In genomic region chr7:25308898-25309521, GRCh38 we compare ENCODE assay signal across 18 cellular contexts.
"Had no signal": no experiment of that assay in that cellular context is flagged by ENCODE, and none has a peak within 500 bp of the region (broad histone marks: within the 10 kb centered on the region; RNA-seq: fewer than 3 reads in every experiment).

No MANE protein-coding gene starts in this region.

- H3K4me3 ChIP-seq: gastrocnemius medialis, lung, thoracic aorta had no signal

- H3K27me3 ChIP-seq: gastrocnemius medialis had no signal

- H3K9ac ChIP-seq: parathyroid adenoma had no signal

- H3K4me1 Mint-ChIP-seq: stimulated activated naive B cell treated with anti-CD40 and anti-IgM and Interleukin-4, amounts not matched to agents 10 μg/mL and 1 μg/mL and 100 μg/mL, for 72 hours had no signal

- H3K9me3 ChIP-seq: gastrocnemius medialis, thoracic aorta had no signal

- H3K27ac Mint-ChIP-seq: effector memory CD8-positive, alpha-beta T cell; mesothelial cell of epicardium; stimulated activated naive B cell treated with anti-CD40 and anti-IgM and Interleukin-4, amounts not matched to agents 10 μg/mL and 1 μg/mL and 100 μg/mL, for 72 hours had no signal

- H3K4me3 Mint-ChIP-seq: effector memory CD8-positive, alpha-beta T cell; mesothelial cell of epicardium; stimulated activated naive B cell treated with anti-CD40 and anti-IgM and Interleukin-4, amounts not matched to agents 10 μg/mL and 1 μg/mL and 100 μg/mL, for 72 hours had no signal

- H3K36me3 ChIP-seq: gastrocnemius medialis, thoracic aorta had no signal

- H3K4me1 ChIP-seq: gastrocnemius medialis, parathyroid adenoma had no signal

- ATAC-seq: activated CD4-positive, CD25-positive, alpha-beta regulatory T cell treated with anti-CD3 and anti-CD28 coated beads, Interleukin-2, amount 50 U/mL, for 24 hours; effector memory CD8-positive, alpha-beta T cell; gastrocnemius medialis; left lobe of liver; sciatic nerve; stimulated activated naive B cell treated with anti-CD40 and anti-IgM and Interleukin-4, amounts not matched to agents 10 μg/mL and 1 μg/mL and 100 μg/mL, for 72 hours had no signal

- DNase-seq: activated CD8-positive, alpha-beta memory T cell treated with anti-CD3 and anti-CD28 coated beads for 24 hours; activated CD8-positive, alpha-beta memory T cell treated with anti-CD3 and anti-CD28 coated beads, Interleukin-2, amount 50 U/mL, for 48 hours; activated effector memory CD4-positive, alpha-beta T cell treated with Interleukin-2 at 50 U/mL for 16 hours; activated naive CD4-positive, alpha-beta T cell treated with anti-CD3 and anti-CD28 coated beads, Interleukin-2, amount 50 U/mL, for 16 hours; activated T-cell treated with anti-CD3 and anti-CD28 coated beads, Interleukin-2, amount 50 U/mL, for 48 hours; aorta; effector memory CD8-positive, alpha-beta T cell; gastrocnemius medialis; stimulated activated naive B cell treated with anti-CD40 and anti-IgM and Interleukin-4, amounts not matched to agents 10 μg/mL and 1 μg/mL and 100 μg/mL, for 72 hours; T-helper 1 cell; T-helper 9 cell had no signal

- H3K27ac ChIP-seq: gastrocnemius medialis, parathyroid adenoma, thoracic aorta had no signal

- H3K9me3 Mint-ChIP-seq: effector memory CD8-positive, alpha-beta T cell; mesothelial cell of epicardium; stimulated activated naive B cell treated with anti-CD40 and anti-IgM and Interleukin-4, amounts not matched to agents 10 μg/mL and 1 μg/mL and 100 μg/mL, for 72 hours had no signal

- H3K36me3 Mint-ChIP-seq: mesothelial cell of epicardium; stimulated activated naive B cell treated with anti-CD40 and anti-IgM and Interleukin-4, amounts not matched to agents 10 μg/mL and 1 μg/mL and 100 μg/mL, for 72 hours had no signal

- H2AFZ ChIP-seq: parathyroid adenoma had no signal

- H3K79me2 ChIP-seq: parathyroid adenoma had no signal
